16 cellular contexts compared by ENCODE assay signal in the genomic region with DNA sequence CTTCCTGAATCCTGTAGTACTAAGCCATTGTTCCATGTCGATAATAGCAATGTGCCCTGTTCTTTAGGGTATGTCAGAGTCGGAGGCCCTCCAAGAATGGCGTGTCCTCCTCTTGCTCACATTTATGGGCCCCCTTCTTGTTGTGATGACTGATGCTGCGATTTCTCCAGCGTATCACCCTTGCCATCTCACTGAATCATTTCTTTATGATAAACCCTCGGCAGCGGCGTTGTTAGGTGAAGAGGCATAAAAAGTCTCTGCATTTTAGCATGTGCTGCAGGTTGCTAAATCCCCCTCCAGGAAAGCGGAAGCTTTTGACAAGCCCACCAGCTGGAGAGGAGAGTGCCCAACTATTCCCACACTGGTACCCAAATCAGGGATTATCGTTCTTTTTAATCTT.
DNase-seq lines count a peak whose midpoint lies in the region; ATAC-seq and TF ChIP-seq lines count a peak whose summit lies in the region.
"Had no signal": no experiment of that assay in that cellular context is flagged by ENCODE, and none has a peak within 500 bp of the region (broad histone marks: within the 10 kb centered on the region; RNA-seq: fewer than 3 reads in every experiment).

No MANE protein-coding gene starts in this region.

- H3K27me3 ChIP-seq in right atrium auricular region = no peaks in the 10 kb centered on the region
- H3K27me3 ChIP-seq in left ventricle myocardium inferior (ENCODE audit: low read depth) = peaks cover 37% of the 10 kb centered on the region
- H3K27me3 ChIP-seq in NT2/D1 (ENCODE audit: insufficient read depth, insufficient read length) = no peaks in the 10 kb centered on the region
- H3K27me3 ChIP-seq in sigmoid colon = peaks cover 0 to 5% (median 0%) of the 10 kb centered on the region in 3 donors
- H3K27me3 ChIP-seq: BE2C had no signal

- no peak overlapping the region for H3K27ac ChIP-seq in right atrium auricular region
- H3K27ac ChIP-seq in left ventricle myocardium inferior (replicated peaks) = no peak overlapping the region
- H3K27ac ChIP-seq in sigmoid colon = no peak overlapping the region
- H3K27ac ChIP-seq: HL-60 had no signal

- TF ChIP-seq CTCF in right atrium auricular region (IDR thresholded peaks at IDR 0.05) (no peak), left ventricle myocardium inferior (IDR thresholded peaks at IDR 0.05; ENCODE audit: borderline replicate concordance) (no peak), sigmoid colon (IDR thresholded peaks at IDR 0.05) (no peak)

- H3K9me3 ChIP-seq in right atrium auricular region (peaks cover 0 to 3% of the 10 kb centered on the region in 2 donors), left ventricle myocardium inferior (replicated peaks) (peaks cover 8% of the 10 kb centered on the region), NT2/D1 (ENCODE audit: insufficient read depth, low read length) (peaks cover 17% of the 10 kb centered on the region; the same call in 1 of the 2 replicates), sigmoid colon (peaks cover 0 to 3% (median 0%) of the 10 kb centered on the region in 4 donors)

- no peak for TF ChIP-seq EP300 in sigmoid colon (IDR thresholded peaks at IDR 0.05)

- H3K9ac ChIP-seq in NT2/D1 (ENCODE audit: insufficient read length, low read depth) = no peak overlapping the region

- no peaks in the 10 kb centered on the region for H3K4me1 ChIP-seq in right atrium auricular region
- no peaks in the 10 kb centered on the region for H3K4me1 ChIP-seq in left ventricle myocardium inferior
- peaks cover 3% of the 10 kb centered on the region for H3K4me1 ChIP-seq in NT2/D1 (ENCODE audit: insufficient read depth, insufficient read length)
- no peaks in the 10 kb centered on the region for H3K4me1 ChIP-seq in sigmoid colon
- H3K4me1 ChIP-seq: BE2C, Caco-2 had no signal

- 90 to 92% methylated on average over 10 of the region's 10 CpGs for WGBS in sigmoid colon, 2 donors

- DNase-seq in right atrium auricular region (ENCODE audit: low spot score) = peak; percentile 9
- no peak for DNase-seq in left ventricle myocardium inferior
- peak; percentile 1 for DNase-seq in NT2/D1 (ENCODE audit: low read depth, low spot score)
- DNase-seq in ecto neural progenitor cell (ENCODE audit: low spot score) = peak; percentile 22
- no peak for DNase-seq in sigmoid colon
- DNase-seq in cerebellar cortex (ENCODE audit: low spot score) = no peak
- DNase-seq: ACHN; BE2C; C1 segment of cervical spinal cord; Caco-2; CD4-positive, CD25-positive, alpha-beta regulatory T cell; HCEC 1CT; IMR-90 had no signal

- H3K36me3 ChIP-seq in right atrium auricular region (no peaks in the 10 kb centered on the region), left ventricle myocardium inferior (no peaks in the 10 kb centered on the region), NT2/D1 (ENCODE audit: insufficient read depth, insufficient read length, low read length) (no peaks in the 10 kb centered on the region), sigmoid colon (no peaks in the 10 kb centered on the region)
- H3K36me3 ChIP-seq: BE2C had no signal

- intact Hi-C loops in left ventricle myocardium inferior (cut with micrococcal nuclease) (no loop called here), sigmoid colon (cut with DNase I) (no loop called here)

- no peak for ATAC-seq in HG02870 (IDR thresholded peaks at IDR 0.05; ENCODE audit: unreplicated experiment)

- H3K4me3 ChIP-seq in right atrium auricular region (no peak overlapping the region), left ventricle myocardium inferior (no peak overlapping the region), NT2/D1 (ENCODE audit: insufficient read length, low read depth) (no peak overlapping the region), sigmoid colon (no peak overlapping the region)
- H3K4me3 ChIP-seq: GM23338 had no signal

- no peak for TF ChIP-seq POLR2A in sigmoid colon (IDR thresholded peaks at IDR 0.05)

Comparison
In these comparisons a context has a peak if more than half of its experiments do, and no peak if none do; other contexts are left out.
1. DNase-seq: peak in right atrium auricular region (single experiment), NT2/D1 (single experiment) and ecto neural progenitor cell (single experiment); none in left ventricle myocardium inferior (single experiment), sigmoid colon (single experiment) and cerebellar cortex (single experiment).